ENCODE assay signal across 2 cellular contexts in genomic region chr1:14842361-14842760, GRCh38.
TF ChIP-seq lines count a peak whose summit lies in the region.

No MANE protein-coding gene starts in this region.

TF ChIP-seq in liver, 16 proteins besides CTCF, POLR2A, EP300 and RAD21 (continued from another document):
- no peak for TF ChIP-seq ZBTB33 (IDR thresholded peaks at IDR 0.05)

TF ChIP-seq in HepG2, 621 proteins besides CTCF, POLR2A, EP300 and RAD21:
- TF ChIP-seq CEBPZ (IDR thresholded peaks at IDR 0.05; ENCODE audit: low read length) (no peak), ZNF274 (CRISPR knock-in tag; IDR thresholded peaks at IDR 0.05) (no peak), ZNF704 (CRISPR knock-in tag; IDR thresholded peaks at IDR 0.05; ENCODE audit: borderline replicate concordance) (no peak), MED13 (CRISPR knock-in tag; IDR thresholded peaks at IDR 0.05) (no peak), DMAP1 (CRISPR knock-in tag; IDR thresholded peaks at IDR 0.05) (no peak), NR2F2 (IDR thresholded peaks at IDR 0.05; ENCODE audit: borderline replicate concordance, low read depth) (no peak), TEAD3 (CRISPR knock-in tag; optimal IDR thresholded peaks at IDR 0.05; ENCODE audit: borderline replicate concordance) (no peak), EHMT2 (IDR thresholded peaks at IDR 0.05; ENCODE audit: borderline replicate concordance, low read depth, low read length) (no peak), AHR (CRISPR knock-in tag; IDR thresholded peaks at IDR 0.05) (no peak), E2F2 (CRISPR knock-in tag; IDR thresholded peaks at IDR 0.05; ENCODE audit: borderline replicate concordance) (no peak), MYC (CRISPR knock-in tag; IDR thresholded peaks at IDR 0.05; ENCODE audit: borderline replicate concordance) (no peak), TIGD3 (CRISPR knock-in tag; IDR thresholded peaks at IDR 0.05; ENCODE audit: borderline replicate concordance) (no peak), ZNF557 (CRISPR knock-in tag; IDR thresholded peaks at IDR 0.05) (no peak), SIX4 (CRISPR knock-in tag; IDR thresholded peaks at IDR 0.05) (no peak)
